9 cellular contexts compared by ENCODE assay signal in genomic region chr7:27110163-27110976, GRCh38. TPM values are rescaled to one million over a fixed set of nuclear protein-coding genes. Genes with fewer than 3 reads are reported as not detected.
DNase-seq lines count a peak whose midpoint lies in the region; ATAC-seq, FAIRE-seq and TF ChIP-seq lines count a peak whose summit lies in the region.
"Had no signal": no experiment of that assay in that cellular context is flagged by ENCODE, and none has a peak within 500 bp of the region (broad histone marks: within the 10 kb centered on the region; RNA-seq: fewer than 3 reads in every experiment).

No MANE protein-coding gene starts in this region.

- H3K27me3 ChIP-seq in HUES48 (ENCODE audit: control insufficient read depth, insufficient read depth, low read length) = peaks cover 99% of the 10 kb centered on the region
- H3K27me3 ChIP-seq in brain microvascular endothelial cell (replicated peaks) = peaks cover 91% of the 10 kb centered on the region
- H3K27me3 ChIP-seq in left lung = peaks cover 14 to 77% of the 10 kb centered on the region in 2 donors
- H3K27me3 ChIP-seq in thymus (ENCODE audit: control insufficient read depth, insufficient read depth) = peaks cover 4% of the 10 kb centered on the region
- H3K27me3 ChIP-seq in small intestine (ENCODE audit: control insufficient read depth in 2 of 2, insufficient read depth in 2 of 2, low read length in 2 of 2) = peaks cover 0 to 2% of the 10 kb centered on the region in 2 donors

- intact Hi-C loops in left lung (cut with DNase I) = no loop called here

- WGBS in thymus = 95% methylated on average over 64 of the region's 64 CpGs
- WGBS in small intestine, 3 donors = 55 to 74% (median 65%) methylated on average over 50 to 64 of the region's 64 CpGs

- FAIRE-seq in small intestine (lab: Jason Lieb, UNC) = no peak

- no peak overlapping the region for H3K27ac ChIP-seq in HUES48 (ENCODE audit: low read depth, low read length)
- no peak overlapping the region for H3K27ac ChIP-seq in brain microvascular endothelial cell
- peak overlapping the region; percentile 48 to 90 for H3K27ac ChIP-seq in left lung
- peak overlapping the region; percentile 61 for H3K27ac ChIP-seq in thymus (ENCODE audit: low read depth)
- H3K27ac ChIP-seq in small intestine (ENCODE audit: low read depth in 1 of 2, low read length in 1 of 2) = peak overlapping the region in 1 of 2 donors; percentile 96
- H3K27ac ChIP-seq: neutrophil had no signal

- H3K4me3 ChIP-seq in HUES48 (ENCODE audit: low read depth, low read length) (peak overlapping the region; percentile 48; the same call in 1 of the 2 replicates), brain microvascular endothelial cell (ENCODE audit: low read depth, low read length) (peak overlapping the region; percentile 30), left lung (no peak overlapping the region), thymus (ENCODE audit: low read length) (no peak overlapping the region), small intestine (ENCODE audit: low read depth in 1 of 2, low read length in 2 of 2) (no peak overlapping the region)

- H3K9me3 ChIP-seq in HUES48 (ENCODE audit: control insufficient read depth, insufficient read depth, low read length) (no peaks in the 10 kb centered on the region), left lung (no peaks in the 10 kb centered on the region), thymus (ENCODE audit: control insufficient read depth) (no peaks in the 10 kb centered on the region), small intestine (ENCODE audit: control insufficient read depth, low read depth) (no peaks in the 10 kb centered on the region)
- H3K9me3 ChIP-seq: neutrophil had no signal

- no peak for TF ChIP-seq CTCF in brain microvascular endothelial cell (IDR thresholded peaks at IDR 0.05; ENCODE audit: low read depth, low read length, missing control alignments)
- TF ChIP-seq CTCF in left lung (IDR thresholded peaks at IDR 0.05) = no peak

- no peak for DNase-seq in brain microvascular endothelial cell
- DNase-seq in left lung = peak in 1 of 2 donors; percentile 53
- DNase-seq in NCI-H2196 (lab: John Stamatoyannopoulos, UW; ENCODE audit: unreplicated experiment) = no peak
- no peak for DNase-seq in NOMO-1 treated with dmso at 0.1 percent for 144 hours (lab: John Stamatoyannopoulos, UW; ENCODE audit: unreplicated experiment)
- no peak for DNase-seq in activated T-cell treated with anti-CD3 and anti-CD28 coated beads for 4 hours
- DNase-seq in small intestine = no peak

- in situ Hi-C loops in brain microvascular endothelial cell (cut with HindIII; ENCODE audit: low pct_ligation_motif_present, low sequenced_read_pairs) = no loop called here

- H3K36me3 ChIP-seq in HUES48 (ENCODE audit: control insufficient read depth, insufficient read depth, low read length) (no peaks in the 10 kb centered on the region), brain microvascular endothelial cell (replicated peaks) (no peaks in the 10 kb centered on the region), left lung (no peaks in the 10 kb centered on the region), thymus (ENCODE audit: control insufficient read depth, insufficient read depth) (no peaks in the 10 kb centered on the region), small intestine (ENCODE audit: control insufficient read depth in 2 of 2, insufficient read depth in 2 of 2, low read length in 2 of 2) (no peaks in the 10 kb centered on the region)
- H3K36me3 ChIP-seq: neutrophil had no signal

- no peak overlapping the region for H3K9ac ChIP-seq in HUES48 (ENCODE audit: low read depth, low read length)

- peaks cover 16% of the 10 kb centered on the region; the same call in 1 of the 2 replicates for H3K4me1 ChIP-seq in HUES48 (ENCODE audit: control insufficient read depth, insufficient read depth, low read length)
- peaks cover 6 to 17% of the 10 kb centered on the region in 2 donors for H3K4me1 ChIP-seq in left lung
- no peaks in the 10 kb centered on the region for H3K4me1 ChIP-seq in thymus (ENCODE audit: control insufficient read depth, insufficient read depth, low read length)
- peaks cover 0 to 3% of the 10 kb centered on the region in 2 donors for H3K4me1 ChIP-seq in small intestine (ENCODE audit: control insufficient read depth in 2 of 2, insufficient read depth in 1 of 2, low read depth in 1 of 2, low read length in 1 of 2)

- peak; percentile 30 for ATAC-seq in left lung

RNA-seq across cellular contexts. Expression of gene HOXA2, which starts 7.9 kb away (rescaled TPM):
- 1 to 10 TPM in 1 of 2 donors, under 1 TPM in 1; 0.61 to 1.4 TPM for total RNA-seq in left lung
- polyA plus RNA-seq in thymus (3.9 TPM), small intestine (under 1 TPM in 1 of 3 donors, not detected in 2; 0.97 TPM)

RNA-seq across cellular contexts. Expression of gene HOXA1, which starts 14.6 kb away (rescaled TPM):
- under 1 TPM; 0.50 to 0.60 TPM for total RNA-seq in left lung
- polyA plus RNA-seq in thymus (0.71 TPM), small intestine (under 1 TPM in 2 of 3 donors, not detected in 1; 0.49 to 0.81 TPM)

RNA-seq across cellular contexts. Expression of gene HOXA4, which starts 20.2 kb away (rescaled TPM):
- 1 to 10 TPM; 3.4 to 7.6 TPM for total RNA-seq in left lung
- polyA plus RNA-seq in thymus (3.0 TPM), small intestine (1 to 10 TPM in 2 of 3 donors, not detected in 1; 2.4 to 7.9 TPM)

RNA-seq across cellular contexts. Expression of gene HOXA5, which starts 33.1 kb away (rescaled TPM):
- total RNA-seq in left lung = 10 to 100 TPM; 16.1 to 21.6 TPM
- polyA plus RNA-seq in thymus (0.43 TPM), small intestine (1 to 10 TPM in 2 of 3 donors, under 1 TPM in 1; 0.45 to 7.7 (median 2.4) TPM)

RNA-seq across cellular contexts. Expression of gene HOXA6, which starts 37.2 kb away (rescaled TPM):
- total RNA-seq in left lung = 1 to 10 TPM; 3.5 to 5.0 TPM
- polyA plus RNA-seq in thymus (0.09 TPM), small intestine (under 1 TPM in 2 of 3 donors, not detected in 1; 0.46 to 0.81 TPM)

Comparison
In these comparisons a context has a peak if more than half of its experiments do, and no peak if none do; other contexts are left out.
1. H3K27ac ChIP-seq: peak in left lung (2 of 2) and thymus (single experiment); none in HUES48 (single experiment) and brain microvascular endothelial cell (single experiment).
2. H3K4me3 ChIP-seq: peak in HUES48 (single experiment) and brain microvascular endothelial cell (single experiment); none in left lung (0 of 2), thymus (single experiment) and small intestine (0 of 2).